Comparison of ENCODE assay signal across 2 cellular contexts in the genomic region with DNA sequence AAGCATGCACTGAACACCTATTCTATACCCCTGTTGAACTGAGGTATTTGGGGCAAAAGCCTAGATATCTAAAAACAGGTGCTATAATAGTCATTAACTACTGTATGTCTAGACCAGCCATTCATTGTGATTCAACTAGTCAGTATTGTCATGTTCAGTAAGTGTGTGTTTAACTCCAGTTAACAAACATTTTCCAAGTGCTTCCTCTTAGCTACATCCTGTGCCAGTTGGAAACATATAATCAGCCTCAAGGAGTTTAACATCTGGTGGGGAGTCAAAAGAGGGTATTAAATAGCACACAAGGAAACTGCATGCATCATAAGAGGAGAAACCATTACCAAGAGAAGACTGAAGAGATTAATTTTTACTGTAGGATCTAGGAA.
TF ChIP-seq lines count a peak whose summit lies in the region.

No MANE protein-coding gene starts in this region.

TF ChIP-seq in WTC11, 78 proteins besides CTCF, POLR2A, EP300 and RAD21:
- TF ChIP-seq PRRX2 (CRISPR knock-in tag; IDR thresholded peaks at IDR 0.05) (no peak), ZNF396 (CRISPR knock-in tag; IDR thresholded peaks at IDR 0.05; ENCODE audit: borderline replicate concordance) (no peak), NFATC4 (CRISPR knock-in tag; IDR thresholded peaks at IDR 0.05) (no peak), SP1 (CRISPR knock-in tag; conservative IDR thresholded peaks at IDR 0.05) (no peak), FOXJ3 (CRISPR knock-in tag; IDR thresholded peaks at IDR 0.05; ENCODE audit: borderline replicate concordance) (no peak), ESRRA (CRISPR knock-in tag; IDR thresholded peaks at IDR 0.05; ENCODE audit: borderline replicate concordance) (no peak), FOXK1 (CRISPR knock-in tag; IDR thresholded peaks at IDR 0.05) (no peak), JAZF1 (CRISPR knock-in tag; IDR thresholded peaks at IDR 0.05) (no peak), ETV6 (CRISPR knock-in tag; IDR thresholded peaks at IDR 0.05) (no peak), FOXP1 (CRISPR knock-in tag; IDR thresholded peaks at IDR 0.05; ENCODE audit: borderline replicate concordance) (no peak), JUN (CRISPR knock-in tag; IDR thresholded peaks at IDR 0.05) (no peak), NR2C2 (CRISPR knock-in tag; IDR thresholded peaks at IDR 0.05) (no peak), ZNF219 (CRISPR knock-in tag; IDR thresholded peaks at IDR 0.05; ENCODE audit: borderline replicate concordance) (no peak)
- TF ChIP-seq, protein P1, sequence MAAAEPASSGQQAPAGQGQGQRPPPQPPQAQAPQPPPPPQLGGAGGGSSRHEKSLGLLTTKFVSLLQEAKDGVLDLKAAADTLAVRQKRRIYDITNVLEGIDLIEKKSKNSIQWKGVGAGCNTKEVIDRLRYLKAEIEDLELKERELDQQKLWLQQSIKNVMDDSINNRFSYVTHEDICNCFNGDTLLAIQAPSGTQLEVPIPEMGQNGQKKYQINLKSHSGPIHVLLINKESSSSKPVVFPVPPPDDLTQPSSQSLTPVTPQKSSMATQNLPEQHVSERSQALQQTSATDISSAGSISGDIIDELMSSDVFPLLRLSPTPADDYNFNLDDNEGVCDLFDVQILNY (CRISPR knock-in tag; IDR thresholded peaks at IDR 0.05), result no peak
- TF ChIP-seq, protein P2, sequence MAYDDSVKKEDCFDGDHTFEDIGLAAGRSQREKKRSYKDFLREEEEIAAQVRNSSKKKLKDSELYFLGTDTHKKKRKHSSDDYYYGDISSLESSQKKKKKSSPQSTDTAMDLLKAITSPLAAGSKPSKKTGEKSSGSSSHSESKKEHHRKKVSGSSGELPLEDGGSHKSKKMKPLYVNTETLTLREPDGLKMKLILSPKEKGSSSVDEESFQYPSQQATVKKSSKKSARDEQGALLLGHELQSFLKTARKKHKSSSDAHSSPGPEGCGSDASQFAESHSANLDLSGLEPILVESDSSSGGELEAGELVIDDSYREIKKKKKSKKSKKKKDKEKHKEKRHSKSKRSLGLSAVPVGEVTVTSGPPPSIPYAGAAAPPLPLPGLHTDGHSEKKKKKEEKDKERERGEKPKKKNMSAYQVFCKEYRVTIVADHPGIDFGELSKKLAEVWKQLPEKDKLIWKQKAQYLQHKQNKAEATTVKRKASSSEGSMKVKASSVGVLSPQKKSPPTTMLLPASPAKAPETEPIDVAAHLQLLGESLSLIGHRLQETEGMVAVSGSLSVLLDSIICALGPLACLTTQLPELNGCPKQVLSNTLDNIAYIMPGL (CRISPR knock-in tag; IDR thresholded peaks at IDR 0.05), result no peak
- TF ChIP-seq, protein P3, sequence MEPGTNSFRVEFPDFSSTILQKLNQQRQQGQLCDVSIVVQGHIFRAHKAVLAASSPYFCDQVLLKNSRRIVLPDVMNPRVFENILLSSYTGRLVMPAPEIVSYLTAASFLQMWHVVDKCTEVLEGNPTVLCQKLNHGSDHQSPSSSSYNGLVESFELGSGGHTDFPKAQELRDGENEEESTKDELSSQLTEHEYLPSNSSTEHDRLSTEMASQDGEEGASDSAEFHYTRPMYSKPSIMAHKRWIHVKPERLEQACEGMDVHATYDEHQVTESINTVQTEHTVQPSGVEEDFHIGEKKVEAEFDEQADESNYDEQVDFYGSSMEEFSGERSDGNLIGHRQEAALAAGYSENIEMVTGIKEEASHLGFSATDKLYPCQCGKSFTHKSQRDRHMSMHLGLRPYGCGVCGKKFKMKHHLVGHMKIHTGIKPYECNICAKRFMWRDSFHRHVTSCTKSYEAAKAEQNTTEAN (CRISPR knock-in tag; IDR thresholded peaks at IDR 0.05), result no peak
- TF ChIP-seq, protein P4, sequence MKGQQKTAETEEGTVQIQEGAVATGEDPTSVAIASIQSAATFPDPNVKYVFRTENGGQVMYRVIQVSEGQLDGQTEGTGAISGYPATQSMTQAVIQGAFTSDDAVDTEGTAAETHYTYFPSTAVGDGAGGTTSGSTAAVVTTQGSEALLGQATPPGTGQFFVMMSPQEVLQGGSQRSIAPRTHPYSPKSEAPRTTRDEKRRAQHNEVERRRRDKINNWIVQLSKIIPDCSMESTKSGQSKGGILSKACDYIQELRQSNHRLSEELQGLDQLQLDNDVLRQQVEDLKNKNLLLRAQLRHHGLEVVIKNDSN (CRISPR knock-in tag; IDR thresholded peaks at IDR 0.05), result no peak
- TF ChIP-seq, protein P5, sequence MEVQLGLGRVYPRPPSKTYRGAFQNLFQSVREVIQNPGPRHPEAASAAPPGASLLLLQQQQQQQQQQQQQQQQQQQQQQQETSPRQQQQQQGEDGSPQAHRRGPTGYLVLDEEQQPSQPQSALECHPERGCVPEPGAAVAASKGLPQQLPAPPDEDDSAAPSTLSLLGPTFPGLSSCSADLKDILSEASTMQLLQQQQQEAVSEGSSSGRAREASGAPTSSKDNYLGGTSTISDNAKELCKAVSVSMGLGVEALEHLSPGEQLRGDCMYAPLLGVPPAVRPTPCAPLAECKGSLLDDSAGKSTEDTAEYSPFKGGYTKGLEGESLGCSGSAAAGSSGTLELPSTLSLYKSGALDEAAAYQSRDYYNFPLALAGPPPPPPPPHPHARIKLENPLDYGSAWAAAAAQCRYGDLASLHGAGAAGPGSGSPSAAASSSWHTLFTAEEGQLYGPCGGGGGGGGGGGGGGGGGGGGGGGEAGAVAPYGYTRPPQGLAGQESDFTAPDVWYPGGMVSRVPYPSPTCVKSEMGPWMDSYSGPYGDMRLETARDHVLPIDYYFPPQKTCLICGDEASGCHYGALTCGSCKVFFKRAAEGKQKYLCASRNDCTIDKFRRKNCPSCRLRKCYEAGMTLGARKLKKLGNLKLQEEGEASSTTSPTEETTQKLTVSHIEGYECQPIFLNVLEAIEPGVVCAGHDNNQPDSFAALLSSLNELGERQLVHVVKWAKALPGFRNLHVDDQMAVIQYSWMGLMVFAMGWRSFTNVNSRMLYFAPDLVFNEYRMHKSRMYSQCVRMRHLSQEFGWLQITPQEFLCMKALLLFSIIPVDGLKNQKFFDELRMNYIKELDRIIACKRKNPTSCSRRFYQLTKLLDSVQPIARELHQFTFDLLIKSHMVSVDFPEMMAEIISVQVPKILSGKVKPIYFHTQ (CRISPR knock-in tag; IDR thresholded peaks at IDR 0.05), result no peak

TF ChIP-seq in SK-N-SH, 30 proteins besides CTCF, POLR2A, EP300 and RAD21:
- TF ChIP-seq, protein P6, sequence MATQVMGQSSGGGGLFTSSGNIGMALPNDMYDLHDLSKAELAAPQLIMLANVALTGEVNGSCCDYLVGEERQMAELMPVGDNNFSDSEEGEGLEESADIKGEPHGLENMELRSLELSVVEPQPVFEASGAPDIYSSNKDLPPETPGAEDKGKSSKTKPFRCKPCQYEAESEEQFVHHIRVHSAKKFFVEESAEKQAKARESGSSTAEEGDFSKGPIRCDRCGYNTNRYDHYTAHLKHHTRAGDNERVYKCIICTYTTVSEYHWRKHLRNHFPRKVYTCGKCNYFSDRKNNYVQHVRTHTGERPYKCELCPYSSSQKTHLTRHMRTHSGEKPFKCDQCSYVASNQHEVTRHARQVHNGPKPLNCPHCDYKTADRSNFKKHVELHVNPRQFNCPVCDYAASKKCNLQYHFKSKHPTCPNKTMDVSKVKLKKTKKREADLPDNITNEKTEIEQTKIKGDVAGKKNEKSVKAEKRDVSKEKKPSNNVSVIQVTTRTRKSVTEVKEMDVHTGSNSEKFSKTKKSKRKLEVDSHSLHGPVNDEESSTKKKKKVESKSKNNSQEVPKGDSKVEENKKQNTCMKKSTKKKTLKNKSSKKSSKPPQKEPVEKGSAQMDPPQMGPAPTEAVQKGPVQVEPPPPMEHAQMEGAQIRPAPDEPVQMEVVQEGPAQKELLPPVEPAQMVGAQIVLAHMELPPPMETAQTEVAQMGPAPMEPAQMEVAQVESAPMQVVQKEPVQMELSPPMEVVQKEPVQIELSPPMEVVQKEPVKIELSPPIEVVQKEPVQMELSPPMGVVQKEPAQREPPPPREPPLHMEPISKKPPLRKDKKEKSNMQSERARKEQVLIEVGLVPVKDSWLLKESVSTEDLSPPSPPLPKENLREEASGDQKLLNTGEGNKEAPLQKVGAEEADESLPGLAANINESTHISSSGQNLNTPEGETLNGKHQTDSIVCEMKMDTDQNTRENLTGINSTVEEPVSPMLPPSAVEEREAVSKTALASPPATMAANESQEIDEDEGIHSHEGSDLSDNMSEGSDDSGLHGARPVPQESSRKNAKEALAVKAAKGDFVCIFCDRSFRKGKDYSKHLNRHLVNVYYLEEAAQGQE (IDR thresholded peaks at IDR 0.05; ENCODE audit: low read depth, low read length), result no peak
- TF ChIP-seq, protein P7, sequence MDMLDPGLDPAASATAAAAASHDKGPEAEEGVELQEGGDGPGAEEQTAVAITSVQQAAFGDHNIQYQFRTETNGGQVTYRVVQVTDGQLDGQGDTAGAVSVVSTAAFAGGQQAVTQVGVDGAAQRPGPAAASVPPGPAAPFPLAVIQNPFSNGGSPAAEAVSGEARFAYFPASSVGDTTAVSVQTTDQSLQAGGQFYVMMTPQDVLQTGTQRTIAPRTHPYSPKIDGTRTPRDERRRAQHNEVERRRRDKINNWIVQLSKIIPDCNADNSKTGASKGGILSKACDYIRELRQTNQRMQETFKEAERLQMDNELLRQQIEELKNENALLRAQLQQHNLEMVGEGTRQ (IDR thresholded peaks at IDR 0.05; ENCODE audit: borderline replicate concordance, low read depth, low read length), result no peak
- TF ChIP-seq FOXM1 (IDR thresholded peaks at IDR 0.05; ENCODE audit: low read depth), result no peak
- TF ChIP-seq JUND (IDR thresholded peaks at IDR 0.05), result no peak
- TF ChIP-seq GATA2 (CRISPR knock-in tag; IDR thresholded peaks at IDR 0.05), result no peak
- TF ChIP-seq FOSL2 (IDR thresholded peaks at IDR 0.05; ENCODE audit: borderline replicate concordance, low read depth), result no peak
- no peak for TF ChIP-seq TEAD4 (IDR thresholded peaks at IDR 0.05; ENCODE audit: borderline replicate concordance, insufficient read depth)
TF ChIP-seq in SK-N-SH: peak in this region for 0.
